ENCODE assay signal across 21 cellular contexts in genomic region chr9:121675969-121676822, GRCh38. TPM values are rescaled to one million over a fixed set of nuclear protein-coding genes. Genes with fewer than 3 reads are reported as not detected.
DNase-seq lines count a peak whose midpoint lies in the region; ATAC-seq and TF ChIP-seq lines count a peak whose summit lies in the region.
"Had no signal": no experiment of that assay in that cellular context is flagged by ENCODE, and none has a peak within 500 bp of the region (broad histone marks: within the 10 kb centered on the region; RNA-seq: fewer than 3 reads in every experiment).

No MANE protein-coding gene starts in this region.

- no peak for TF ChIP-seq POLR2A in esophagus squamous epithelium (IDR thresholded peaks at IDR 0.05)

- no peaks in the 10 kb centered on the region for H3K4me1 Mint-ChIP-seq in effector memory CD8-positive, alpha-beta T cell (ENCODE audit: low read depth in 2 of 2)
- H3K4me1 Mint-ChIP-seq: activated naive CD4-positive, alpha-beta T cell treated with anti-CD3 and anti-CD28 coated beads, Interleukin-2, amount 50 U/mL, for 24 hours; B cell; naive thymus-derived CD8-positive, alpha-beta T cell had no signal

- no peak overlapping the region for H3K4me3 ChIP-seq in GM23248
- H3K4me3 ChIP-seq in esophagus squamous epithelium = no peak overlapping the region
- H3K4me3 ChIP-seq: sigmoid colon had no signal

- no peak overlapping the region for H3K27ac Mint-ChIP-seq in effector memory CD8-positive, alpha-beta T cell
- H3K27ac Mint-ChIP-seq: activated naive CD4-positive, alpha-beta T cell treated with anti-CD3 and anti-CD28 coated beads, Interleukin-2, amount 50 U/mL, for 24 hours; B cell; naive thymus-derived CD8-positive, alpha-beta T cell; T-helper 17 cell had no signal

- H3K27ac ChIP-seq in GM23248 = no peak overlapping the region
- no peak overlapping the region for H3K27ac ChIP-seq in esophagus squamous epithelium
- H3K27ac ChIP-seq: sigmoid colon had no signal

- no peaks in the 10 kb centered on the region for H3K36me3 Mint-ChIP-seq in effector memory CD8-positive, alpha-beta T cell (ENCODE audit: insufficient read depth)
- H3K36me3 Mint-ChIP-seq: activated naive CD4-positive, alpha-beta T cell treated with anti-CD3 and anti-CD28 coated beads, Interleukin-2, amount 50 U/mL, for 24 hours; naive thymus-derived CD8-positive, alpha-beta T cell had no signal

- H3K9me3 Mint-ChIP-seq in effector memory CD8-positive, alpha-beta T cell = no peaks in the 10 kb centered on the region
- H3K9me3 Mint-ChIP-seq: activated naive CD4-positive, alpha-beta T cell treated with anti-CD3 and anti-CD28 coated beads, Interleukin-2, amount 50 U/mL, for 24 hours had no signal

- H2AFZ ChIP-seq in GM23248 = no peak overlapping the region

- WGBS in GM23248 (ENCODE audit: low coverage in 1 of 2, low lambda C conversion rate in 2 of 2, missing lambda C conversion rate in 2 of 2), 2 experiments = 93 to 94% methylated on average over 16 of the region's 16 CpGs
- 86 to 93% methylated on average over 10 to 14 of the region's 16 CpGs for WGBS in esophagus squamous epithelium, 2 donors

- H3K4me1 ChIP-seq in GM23248 (ENCODE audit: insufficient read depth) = peaks cover 10% of the 10 kb centered on the region
- H3K4me1 ChIP-seq in esophagus squamous epithelium = peaks cover 0 to 29% (median 2%) of the 10 kb centered on the region in 3 donors

- H3F3A ChIP-seq in GM23248 (ENCODE audit: insufficient read depth) = peaks cover 12% of the 10 kb centered on the region; the same call in 1 of the 2 replicates

- H3K4me3 Mint-ChIP-seq in effector memory CD8-positive, alpha-beta T cell = no peak overlapping the region
- H3K4me3 Mint-ChIP-seq: activated naive CD4-positive, alpha-beta T cell treated with anti-CD3 and anti-CD28 coated beads, Interleukin-2, amount 50 U/mL, for 24 hours; B cell; naive thymus-derived CD8-positive, alpha-beta T cell; T-helper 17 cell had no signal

- H3K27me3 Mint-ChIP-seq in effector memory CD8-positive, alpha-beta T cell = peaks cover 38 to 73% of the 10 kb centered on the region in 2 donors

- no peaks in the 10 kb centered on the region for H3K27me3 ChIP-seq in GM23248 (replicated peaks; ENCODE audit: insufficient read depth)
- no peaks in the 10 kb centered on the region for H3K27me3 ChIP-seq in esophagus squamous epithelium
- H3K27me3 ChIP-seq: sigmoid colon had no signal

- H4K20me1 ChIP-seq in GM23248 (ENCODE audit: insufficient read depth) = no peaks in the 10 kb centered on the region

- intact Hi-C loops in left colon (cut with DNase I, micrococcal nuclease) (no loop called here), posterior vena cava (cut with DNase I) (no loop called here), esophagus squamous epithelium (cut with DNase I) (no loop called here)

- DNase-seq in GM23248 = peak; percentile 17
- peak; percentile 92 for DNase-seq in cerebellar cortex (ENCODE audit: low spot score)
- DNase-seq in left colon = no peak
- DNase-seq in posterior vena cava (ENCODE audit: low spot score) = peak; percentile 70
- no peak for DNase-seq in NCI-H82 treated with DMSO at 0.1 percent for 48 hours (lab: John Stamatoyannopoulos, UW; ENCODE audit: unreplicated experiment)
- DNase-seq in esophagus squamous epithelium (lab: John Stamatoyannopoulos, UW) = no peak
- no peak for DNase-seq in effector memory CD8-positive, alpha-beta T cell
- DNase-seq: activated CD8-positive, alpha-beta memory T cell treated with anti-CD3 and anti-CD28 coated beads, Interleukin-2, amount 50 U/mL, for 48 hours; DMS79 treated with DMSO at 0.1 percent for 48 hours; glutamatergic neuron; kidney glomerular epithelial cell; NCI-H2029; NCI-H82; RPMI8226; sigmoid colon; stimulated activated naive CD4-positive, alpha-beta T cell; T-helper 17 cell had no signal

- in situ Hi-C loops in GM23248 (cut with MboI) = no loop called here

- no peak overlapping the region for H3K4me2 ChIP-seq in GM23248 (ENCODE audit: unreplicated experiment)

- H3K79me2 ChIP-seq in GM23248 (ENCODE audit: insufficient read depth) = no peaks in the 10 kb centered on the region

- H3K9ac ChIP-seq in GM23248 = no peak overlapping the region

- ATAC-seq in left colon (peak; percentile 61), GM21447 (IDR thresholded peaks at IDR 0.05; ENCODE audit: unreplicated experiment) (no peak)
- no peak for ATAC-seq in effector memory CD8-positive, alpha-beta T cell (replicated peaks)
- ATAC-seq: naive thymus-derived CD8-positive, alpha-beta T cell; T-helper 17 cell had no signal

- H3K9me2 ChIP-seq in GM23248 (ENCODE audit: insufficient read depth) = no peaks in the 10 kb centered on the region

- H3K36me3 ChIP-seq in GM23248 (ENCODE audit: low read depth) (no peaks in the 10 kb centered on the region), esophagus squamous epithelium (peaks cover 0 to 14% (median 4%) of the 10 kb centered on the region in 3 donors)

- H3K9me3 ChIP-seq in GM23248 (ENCODE audit: low read depth) (no peaks in the 10 kb centered on the region), esophagus squamous epithelium (no peaks in the 10 kb centered on the region)
- H3K9me3 ChIP-seq: sigmoid colon had no signal

- TF ChIP-seq CTCF in esophagus squamous epithelium (IDR thresholded peaks at IDR 0.05) = no peak

RNA-seq across cellular contexts. Expression of gene DAB2IP, which starts 24.8 kb away (rescaled TPM):
- 9.5 and 19.7 TPM in 2 replicates for total RNA-seq in GM23248 (2014; rRNA removed; shearing (Covaris generic))
- 2.1 and 2.6 TPM in 2 replicates for polyA plus RNA-seq in GM23248 (2016; fragmentation: Nextera tagmentation; extraction: Ambion mirVana)
- total RNA-seq in left colon (100 to 1,000 TPM; 127 to 128 TPM), posterior vena cava (10 to 100 TPM; 68.1 to 83.8 TPM), esophagus squamous epithelium (10 to 100 TPM; 28.3 to 48.8 (median 38.1) TPM)
- total RNA-seq: naive thymus-derived CD8-positive, alpha-beta T cell; T-helper 17 cell had no signal
- polyA plus RNA-seq: naive thymus-derived CD8-positive, alpha-beta T cell had no signal

Comparison
In these comparisons a context has a peak if more than half of its experiments do, and no peak if none do; other contexts are left out.
1. DNase-seq: peak in GM23248 (single experiment), cerebellar cortex (single experiment) and posterior vena cava (single experiment); none in left colon (0 of 2), NCI-H82 treated with DMSO at 0.1 percent for 48 hours (single experiment), esophagus squamous epithelium (single experiment) and effector memory CD8-positive, alpha-beta T cell (0 of 3).